Comparison of ENCODE assay signal across 8 cellular contexts in the genomic region with DNA sequence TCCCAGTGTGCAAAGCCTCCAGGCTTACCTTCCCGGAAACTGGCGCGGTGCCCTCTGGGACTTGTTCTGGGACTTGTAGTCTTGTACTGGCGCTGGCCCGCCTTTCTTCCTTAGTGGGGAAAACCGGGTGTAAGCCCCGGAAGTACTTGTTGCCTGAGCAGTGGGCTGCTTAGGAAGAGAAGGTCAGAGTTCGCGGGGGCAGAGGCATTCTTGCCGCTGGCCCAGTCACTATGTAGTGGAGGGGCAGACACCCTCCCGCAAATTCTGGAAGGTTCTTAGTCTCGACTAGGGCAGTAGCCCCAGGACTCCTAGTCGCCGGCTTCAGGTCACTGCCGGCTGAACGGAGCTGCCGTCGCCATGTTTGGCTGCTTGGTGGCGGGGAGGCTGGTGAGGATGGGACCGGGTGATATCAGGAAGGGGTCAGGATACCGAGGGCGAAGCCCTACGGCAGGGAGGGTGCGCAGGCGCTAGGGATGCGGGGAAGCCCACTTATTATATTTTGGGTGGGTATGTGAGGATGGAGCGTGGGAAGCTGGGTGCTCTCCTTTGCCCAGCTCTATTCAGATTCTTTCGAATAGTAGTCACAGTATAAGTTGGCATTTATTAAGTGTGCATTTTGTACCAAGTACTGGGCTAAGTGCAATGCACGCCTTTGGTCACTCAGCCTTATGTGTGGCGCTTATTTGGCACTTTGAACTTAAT. TPM values are rescaled to one million over a fixed set of nuclear protein-coding genes. Genes with fewer than 3 reads are reported as not detected.
DNase-seq lines count a peak whose midpoint lies in the region; ATAC-seq and TF ChIP-seq lines count a peak whose summit lies in the region.

TSS of gene HIKESHI (plus strand) at position 149 of the 702 bp plus-strand sequence. CDS start at position 358, 209 bp downstream.

- peak in 1 of 2 experiments; percentile 54; a peak in 2 of 4 replicates for TF ChIP-seq EP300 in SK-N-SH (IDR thresholded peaks at IDR 0.05; ENCODE audit: borderline replicate concordance in 1 of 2, low read depth in 1 of 2, low read length in 1 of 2)

- H3K4me2 ChIP-seq in SK-N-SH: peak within 1 kb of the TSS; percentile 76

- no peaks in the 10 kb centered on the region for H3K9me2 ChIP-seq in SK-N-SH

- DNase-seq in GM04504 (ENCODE audit: low read depth) (peak; percentile 96), NCI-H1048 (lab: John Stamatoyannopoulos, UW) (peak; percentile 91), SK-N-SH (peak; percentile 86), germinal center (ENCODE audit: low spot score) (peak; percentile 82), non-pigmented ciliary epithelial cell (ENCODE audit: low read depth) (peak; percentile 90), superior temporal gyrus (ENCODE audit: extremely low spot score) (peak; percentile 100)
- peak; percentile 93 for DNase-seq in activated naive CD4-positive, alpha-beta T cell treated with anti-CD3 and anti-CD28 coated beads, Interleukin-2, amount 50 U/mL, for 16 hours

- H3K36me3 ChIP-seq in SK-N-SH (replicated peaks in 1 of 2; ENCODE audit: control insufficient read depth in 1 of 2, insufficient read depth in 2 of 2, low read length in 1 of 2): peaks cover 4 to 7% of the 10 kb centered on the region in 2 experiments

- peaks cover 41% of the 10 kb centered on the region for H3K79me2 ChIP-seq in SK-N-SH (ENCODE audit: insufficient read depth)

- peak within 1 kb of the TSS; percentile 79 to 87 for H3K27ac ChIP-seq in SK-N-SH (ENCODE audit: low read depth in 2 of 2, low read length in 1 of 2)

- 2% methylated on average over 18 of the region's 30 CpGs for WGBS in SK-N-SH (ENCODE audit: low lambda C conversion rate)

- H3K9me3 ChIP-seq in SK-N-SH: no peaks in the 10 kb centered on the region; the same call in 1 of the 2 replicates

- no peaks in the 10 kb centered on the region for H4K20me1 ChIP-seq in SK-N-SH (ENCODE audit: insufficient read depth)

- H3K4me1 ChIP-seq in SK-N-SH (ENCODE audit: control insufficient read depth in 1 of 2, insufficient read depth in 2 of 2, low read depth in 1 of 2, low read length in 1 of 2): peaks cover 4 to 16% of the 10 kb centered on the region in 2 experiments; a peak in 2 of 4 replicates

- peak within 1 kb of the TSS; percentile 86 for H3K9ac ChIP-seq in SK-N-SH

- TF ChIP-seq CTCF in SK-N-SH (IDR thresholded peaks at IDR 0.05): no peak

- no peak for TF ChIP-seq RAD21 in SK-N-SH (IDR thresholded peaks at IDR 0.05; ENCODE audit: low read length)

- CTCF ChIA-PET in SK-N-SH (lab: Yijun Ruan, JAX): interaction anchor here (0.7 kb wide), 1 partner anchor 447 kb away, joined by 4 read pairs; the partner anchor contains the start of gene CCDC83

- ATAC-seq in HG02571 (IDR thresholded peaks at IDR 0.05; ENCODE audit: unreplicated experiment): peak; percentile 99

- peaks cover 8% of the 10 kb centered on the region for H3F3A ChIP-seq in SK-N-SH (replicated peaks; ENCODE audit: insufficient read depth)

- peak within 1 kb of the TSS; percentile 83 to 91 for H3K4me3 ChIP-seq in SK-N-SH (ENCODE audit: low read depth in 2 of 2, low read length in 1 of 2)

- POLR2A ChIA-PET in SK-N-SH (lab: Yijun Ruan, JAX): interaction anchor here (0.6 to 2.1 kb wide), 2 partner anchors 39 to 57 kb away, joined by 5 to 6 read pairs; partner anchors contain the start of gene EED

- H3K27me3 ChIP-seq in SK-N-SH (ENCODE audit: insufficient read depth): no peaks in the 10 kb centered on the region

- peak within 1 kb of the TSS; percentile 91 for H2AFZ ChIP-seq in SK-N-SH (ENCODE audit: low read depth)

TF ChIP-seq in SK-N-SH, 30 proteins besides CTCF, POLR2A, EP300 and RAD21 (continues in another document):
- no peak for TF ChIP-seq SMC3 (IDR thresholded peaks at IDR 0.05; ENCODE audit: low read depth, low read length)
- TF ChIP-seq MXI1 (IDR thresholded peaks at IDR 0.05; ENCODE audit: low read depth, low read length): no peak; the same call in 1 of the 2 replicates
- peak; percentile 32; the same call in 1 of the 2 replicates for TF ChIP-seq SIN3A (IDR thresholded peaks at IDR 0.05; ENCODE audit: borderline replicate concordance, low read depth, low read length)
- TF ChIP-seq REST (IDR thresholded peaks at IDR 0.05; ENCODE audit: low read depth, low read length): no peak
- TF ChIP-seq, protein P1, sequence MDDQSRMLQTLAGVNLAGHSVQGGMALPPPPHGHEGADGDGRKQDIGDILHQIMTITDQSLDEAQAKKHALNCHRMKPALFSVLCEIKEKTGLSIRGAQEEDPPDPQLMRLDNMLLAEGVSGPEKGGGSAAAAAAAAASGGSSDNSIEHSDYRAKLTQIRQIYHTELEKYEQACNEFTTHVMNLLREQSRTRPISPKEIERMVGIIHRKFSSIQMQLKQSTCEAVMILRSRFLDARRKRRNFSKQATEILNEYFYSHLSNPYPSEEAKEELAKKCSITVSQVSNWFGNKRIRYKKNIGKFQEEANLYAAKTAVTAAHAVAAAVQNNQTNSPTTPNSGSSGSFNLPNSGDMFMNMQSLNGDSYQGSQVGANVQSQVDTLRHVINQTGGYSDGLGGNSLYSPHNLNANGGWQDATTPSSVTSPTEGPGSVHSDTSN (IDR thresholded peaks at IDR 0.05): no peak
- peak; percentile 50 for TF ChIP-seq TCF12 (IDR thresholded peaks at IDR 0.05)
- TF ChIP-seq JUND (IDR thresholded peaks at IDR 0.05): no peak
- no peak for TF ChIP-seq FOXM1 (IDR thresholded peaks at IDR 0.05; ENCODE audit: low read depth)
- peak; percentile 61 for TF ChIP-seq NFIC (IDR thresholded peaks at IDR 0.05; ENCODE audit: borderline replicate concordance)
- TF ChIP-seq GABPA (IDR thresholded peaks at IDR 0.05; ENCODE audit: low read depth): peak; percentile 97
- TF ChIP-seq TAF1 (IDR thresholded peaks at IDR 0.05; ENCODE audit: borderline replicate concordance, low read depth, low read length): peak; percentile 62; the same call in 1 of the 2 replicates
- TF ChIP-seq EZH2phosphoT487 (IDR thresholded peaks at IDR 0.05; ENCODE audit: borderline replicate concordance, low read depth): no peak
- TF ChIP-seq USF1 (IDR thresholded peaks at IDR 0.05; ENCODE audit: borderline replicate concordance, low read depth): no peak
- TF ChIP-seq, protein P2, sequence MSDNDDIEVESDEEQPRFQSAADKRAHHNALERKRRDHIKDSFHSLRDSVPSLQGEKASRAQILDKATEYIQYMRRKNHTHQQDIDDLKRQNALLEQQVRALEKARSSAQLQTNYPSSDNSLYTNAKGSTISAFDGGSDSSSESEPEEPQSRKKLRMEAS (IDR thresholded peaks at IDR 0.05; ENCODE audit: low read depth): peak; percentile 77; the same call in 1 of the 2 replicates
- TF ChIP-seq NRF1 (IDR thresholded peaks at IDR 0.05; ENCODE audit: low read depth, low read length): peak; percentile 40
- no peak for TF ChIP-seq RFX5 (IDR thresholded peaks at IDR 0.05; ENCODE audit: low read length)
- no peak for TF ChIP-seq TEAD4 (IDR thresholded peaks at IDR 0.05; ENCODE audit: borderline replicate concordance, insufficient read depth)
- TF ChIP-seq POLR2AphosphoS5 (IDR thresholded peaks at IDR 0.05; ENCODE audit: low read depth, low read length): peak; percentile 66
- TF ChIP-seq FOSL2 (IDR thresholded peaks at IDR 0.05; ENCODE audit: borderline replicate concordance, low read depth): no peak
- TF ChIP-seq MEF2A (IDR thresholded peaks at IDR 0.05; ENCODE audit: borderline replicate concordance, low read depth): no peak
- TF ChIP-seq, protein P3, sequence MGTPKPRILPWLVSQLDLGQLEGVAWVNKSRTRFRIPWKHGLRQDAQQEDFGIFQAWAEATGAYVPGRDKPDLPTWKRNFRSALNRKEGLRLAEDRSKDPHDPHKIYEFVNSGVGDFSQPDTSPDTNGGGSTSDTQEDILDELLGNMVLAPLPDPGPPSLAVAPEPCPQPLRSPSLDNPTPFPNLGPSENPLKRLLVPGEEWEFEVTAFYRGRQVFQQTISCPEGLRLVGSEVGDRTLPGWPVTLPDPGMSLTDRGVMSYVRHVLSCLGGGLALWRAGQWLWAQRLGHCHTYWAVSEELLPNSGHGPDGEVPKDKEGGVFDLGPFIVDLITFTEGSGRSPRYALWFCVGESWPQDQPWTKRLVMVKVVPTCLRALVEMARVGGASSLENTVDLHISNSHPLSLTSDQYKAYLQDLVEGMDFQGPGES (IDR thresholded peaks at IDR 0.05; ENCODE audit: low read depth, low read length): peak; percentile 8; the same call in 1 of the 2 replicates

RNA-seq across cellular contexts. Expression of gene HIKESHI, which starts in this region (rescaled TPM):
- 62.3 and 67.6 TPM in 2 replicates for polyA plus RNA-seq in SK-N-SH (2012; rRNA removed)
- 76.7 and 80.2 TPM in 2 replicates for polyA plus RNA-seq in SK-N-SH (2012; cell fraction: cytosol; rRNA removed)
- polyA plus RNA-seq in SK-N-SH (2012; cell fraction: nucleus; rRNA removed): 21.9 and 42.5 TPM in 2 replicates

Comparison
In these comparisons a context has a peak if more than half of its experiments do, and no peak if none do; other contexts are left out.
1. Peak in every context shown above with its lines: DNase-seq, ATAC-seq, H3K4me3 ChIP-seq and H3K27ac ChIP-seq.